ENCODE assay signal across 24 cellular contexts in genomic region chr13:25725104-25725503, GRCh38.
"Had no signal": no experiment of that assay in that cellular context is flagged by ENCODE, and none has a peak within 500 bp of the region (broad histone marks: within the 10 kb centered on the region; RNA-seq: fewer than 3 reads in every experiment).

No MANE protein-coding gene starts in this region.

- H3K9me3 Mint-ChIP-seq: activated CD4-positive, alpha-beta T cell treated with anti-CD3 and anti-CD28 coated beads, Interleukin-2, amount 10 ng/mL, durations not matched to agents 7 days and 5 days; activated T-cell treated with anti-CD3 and anti-CD28 coated beads, Interleukin-2, amount 50 U/mL, for 24 hours had no signal

- H3K4me3 Mint-ChIP-seq: activated CD4-positive, alpha-beta memory T cell treated with anti-CD3 and anti-CD28 coated beads, Interleukin-2, amount 10 ng/mL, durations not matched to agents 7 days and 5 days; activated CD4-positive, alpha-beta T cell treated with anti-CD3 and anti-CD28 coated beads, Interleukin-2, amount 10 ng/mL, durations not matched to agents 7 days and 5 days; activated T-cell treated with anti-CD3 and anti-CD28 coated beads, Interleukin-2, amount 50 U/mL, for 24 hours; nephron; stimulated activated naive CD8-positive, alpha-beta T cell treated with anti-CD3 and anti-CD28 coated beads, Interleukin-15, Interleukin-2, amounts not matched to agents 100 ng/mL and 50 ng/mL, for 24 hours had no signal

- H3K4me3 ChIP-seq: esophagus muscularis mucosa, gastrocnemius medialis, ovary, right lobe of liver, upper lobe of left lung, vagina had no signal

- H3K27ac ChIP-seq: esophagus muscularis mucosa, gastrocnemius medialis, neutrophil, ovary, right lobe of liver, upper lobe of left lung, vagina had no signal

- H3K9me3 ChIP-seq: esophagus muscularis mucosa, gastrocnemius medialis, neutrophil, ovary, right lobe of liver, upper lobe of left lung, vagina had no signal

- H3K4me1 Mint-ChIP-seq: activated CD4-positive, alpha-beta memory T cell treated with anti-CD3 and anti-CD28 coated beads, Interleukin-2, amount 10 ng/mL, durations not matched to agents 7 days and 5 days; activated CD4-positive, alpha-beta T cell treated with anti-CD3 and anti-CD28 coated beads, Interleukin-2, amount 10 ng/mL, durations not matched to agents 7 days and 5 days had no signal

- DNase-seq: activated CD4-positive, alpha-beta memory T cell treated with anti-CD3 and anti-CD28 coated beads, Interleukin-2, amount 10 ng/mL, durations not matched to agents 7 days and 5 days; activated CD4-positive, alpha-beta T cell treated with anti-CD3 and anti-CD28 coated beads for 1 hour; activated CD4-positive, alpha-beta T cell treated with anti-CD3 and anti-CD28 coated beads, Interleukin-2, amount 10 ng/mL, durations not matched to agents 7 days and 5 days; activated CD8-positive, alpha-beta memory T cell treated with anti-CD3 and anti-CD28 coated beads, Interleukin-2, amount 50 U/mL, for 48 hours; activated gamma-delta T cell; activated naive CD4-positive, alpha-beta T cell treated with anti-CD3 and anti-CD28 coated beads, Interleukin-2, amount 50 U/mL, for 16 hours; activated T-cell treated with anti-CD3 and anti-CD28 coated beads, Interleukin-2, amount 50 U/mL, for 24 hours; amniotic stem cell; caudate nucleus; gastrocnemius medialis; glutamatergic neuron; left cardiac atrium; left ventricle myocardium superior; ovary; right lobe of liver; stimulated activated CD4-positive, alpha-beta T cell treated with anti-CD3 and anti-CD28 coated beads, Interleukin-2, amount 100 ng/mL, for 48 hours; T1000; upper lobe of left lung had no signal

- H3K27ac Mint-ChIP-seq: activated CD4-positive, alpha-beta memory T cell treated with anti-CD3 and anti-CD28 coated beads, Interleukin-2, amount 10 ng/mL, durations not matched to agents 7 days and 5 days; activated CD4-positive, alpha-beta T cell treated with anti-CD3 and anti-CD28 coated beads, Interleukin-2, amount 10 ng/mL, durations not matched to agents 7 days and 5 days; activated T-cell treated with anti-CD3 and anti-CD28 coated beads, Interleukin-2, amount 50 U/mL, for 24 hours; nephron; progenitor cell of endocrine pancreas; stimulated activated naive CD8-positive, alpha-beta T cell treated with anti-CD3 and anti-CD28 coated beads, Interleukin-15, Interleukin-2, amounts not matched to agents 100 ng/mL and 50 ng/mL, for 24 hours had no signal

- H3K4me1 ChIP-seq: esophagus muscularis mucosa, gastrocnemius medialis, vagina had no signal

- ATAC-seq: gastrocnemius medialis, left cardiac atrium, left ventricle myocardium superior, right lobe of liver had no signal

- H3K27me3 ChIP-seq: esophagus muscularis mucosa, gastrocnemius medialis, neutrophil, ovary, right lobe of liver, upper lobe of left lung, vagina had no signal

- H3K27me3 Mint-ChIP-seq: progenitor cell of endocrine pancreas had no signal

- H3K36me3 ChIP-seq: esophagus muscularis mucosa, gastrocnemius medialis, neutrophil, ovary, right lobe of liver, upper lobe of left lung, vagina had no signal
